ENCODE assay signal across 8 cellular contexts in the genomic region with DNA sequence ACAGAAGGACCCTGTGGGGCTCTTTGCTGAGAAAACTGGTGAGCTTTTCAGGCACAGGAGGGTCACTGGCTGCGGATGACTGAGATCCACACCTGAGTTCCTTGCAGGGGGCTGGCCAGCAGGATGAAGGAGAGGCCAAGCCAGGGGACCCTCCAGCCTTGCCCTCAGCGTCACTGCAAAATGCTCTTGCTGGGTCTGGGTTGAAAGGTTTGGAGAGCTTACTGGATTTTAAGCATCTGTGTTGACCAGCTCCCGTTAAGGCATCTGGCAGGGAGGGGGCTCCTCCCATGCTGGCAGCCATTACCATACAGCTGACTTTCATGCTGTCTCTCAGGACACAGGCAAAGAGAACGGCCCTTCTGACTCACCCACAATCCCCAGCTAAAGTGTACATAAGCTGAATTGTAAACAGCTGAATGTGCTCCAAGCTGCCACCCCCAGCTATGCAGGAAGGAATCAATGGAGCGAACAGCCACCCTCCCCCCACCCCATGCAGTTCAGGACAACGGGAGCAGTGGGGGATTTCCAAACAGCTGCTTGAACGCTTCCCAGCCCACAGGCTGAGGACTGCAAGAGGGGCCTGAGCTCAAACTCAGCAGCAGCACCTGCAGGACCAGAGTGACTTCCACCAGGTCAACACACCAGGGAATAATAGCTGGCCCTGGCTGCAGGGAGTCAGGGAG. TPM values are rescaled to one million over a fixed set of nuclear protein-coding genes. Genes with fewer than 3 reads are reported as not detected.
DNase-seq lines count a peak whose midpoint lies in the region; ATAC-seq and TF ChIP-seq lines count a peak whose summit lies in the region.

No MANE protein-coding gene starts in this region.

- H3K27ac Mint-ChIP-seq in activated naive CD4-positive, alpha-beta T cell treated with anti-CD3 and anti-CD28 coated beads, Interleukin-2, amount 50 U/mL, for 72 hours: peak overlapping the region in 1 of 2 donors; percentile 50

- H4K20me1 ChIP-seq in hepatocyte (ENCODE audit: insufficient read depth, poor library complexity, severe bottlenecking): peaks cover 88% of the 10 kb centered on the region

- H3K27ac ChIP-seq in angular gyrus (ENCODE audit: low read depth, low read length): peak overlapping the region; percentile 81
- peak overlapping the region; percentile 96 for H3K27ac ChIP-seq in hepatocyte

- in situ Hi-C loops in Caki2 (cut with HindIII; ENCODE audit: low pct_unique_long_range_greater_than_20kb, low sequenced_read_pairs): no loop called here

- H3K9me3 ChIP-seq in hepatocyte (ENCODE audit: low read depth): no peaks in the 10 kb centered on the region

- no peaks in the 10 kb centered on the region for H3K9me3 Mint-ChIP-seq in activated naive CD4-positive, alpha-beta T cell treated with anti-CD3 and anti-CD28 coated beads, Interleukin-2, amount 50 U/mL, for 72 hours

- no peak for TF ChIP-seq CTCF in hepatocyte (IDR thresholded peaks at IDR 0.05; ENCODE audit: poor library complexity)

- no peaks in the 10 kb centered on the region for H3K36me3 ChIP-seq in hepatocyte (replicated peaks; ENCODE audit: insufficient read depth, low read depth)

- peaks cover 96% of the 10 kb centered on the region for H3K79me2 ChIP-seq in hepatocyte

- peak; percentile 57 for ATAC-seq in sciatic nerve
- no peak for ATAC-seq in activated naive CD4-positive, alpha-beta T cell treated with anti-CD3 and anti-CD28 coated beads, Interleukin-2, amount 50 U/mL, for 72 hours
- ATAC-seq in HG03045 (IDR thresholded peaks at IDR 0.05; ENCODE audit: unreplicated experiment): no peak

- H3K4me2 ChIP-seq in hepatocyte: peak overlapping the region; percentile 60

- H3K36me3 Mint-ChIP-seq in activated naive CD4-positive, alpha-beta T cell treated with anti-CD3 and anti-CD28 coated beads, Interleukin-2, amount 50 U/mL, for 72 hours: peaks cover 5 to 20% of the 10 kb centered on the region in 2 donors

- H3K27me3 ChIP-seq in hepatocyte: no peaks in the 10 kb centered on the region

- H3K4me3 ChIP-seq in hepatocyte: no peak overlapping the region

- WGBS in hepatocyte (ENCODE audit: low lambda C conversion rate, missing lambda C conversion rate): 12% methylated on average over 7 of the region's 7 CpGs

- DNase-seq in Caki2 (ENCODE audit: low read depth) (peak; percentile 95), NCI-H187 treated with DMSO at 0.1 percent for 48 hours (lab: John Stamatoyannopoulos, UW) (peak; percentile 90), hepatocyte (ENCODE audit: low spot score) (peak; percentile 91), sciatic nerve (ENCODE audit: low spot score) (no peak)
- no peak for DNase-seq in activated naive CD4-positive, alpha-beta T cell treated with anti-CD3 and anti-CD28 coated beads, Interleukin-2, amount 50 U/mL, for 72 hours (ENCODE audit: low spot score in 2 of 2)
- DNase-seq in activated CD8-positive, alpha-beta memory T cell treated with anti-CD3 and anti-CD28 coated beads, Interleukin-2, amount 50 U/mL, for 48 hours: no peak

- intact Hi-C loops in sciatic nerve (cut with DNase I): no loop called here

- H2AFZ ChIP-seq in hepatocyte: no peak overlapping the region

- H3K4me1 ChIP-seq in hepatocyte (ENCODE audit: insufficient read depth): peaks cover 96% of the 10 kb centered on the region

- no peaks in the 10 kb centered on the region for H3K9me2 ChIP-seq in hepatocyte (replicated peaks; ENCODE audit: insufficient read depth)

RNA-seq across cellular contexts. Expression of a gene that starts 21.3 kb away (rescaled TPM):
- total RNA-seq in Caki2 (2014; rRNA removed; shearing (Covaris generic); ENCODE audit: low replicate concordance): not detected in 2 replicates
- total RNA-seq in hepatocyte: not detected in 2 replicates
- polyA plus RNA-seq in hepatocyte: not detected in 2 replicates
- total RNA-seq in sciatic nerve: not detected
- total RNA-seq in activated naive CD4-positive, alpha-beta T cell treated with anti-CD3 and anti-CD28 coated beads, Interleukin-2, amount 50 U/mL, for 72 hours: not detected

Comparison
In these comparisons a context has a peak if more than half of its experiments do, and no peak if none do; other contexts are left out.
1. DNase-seq: peak in Caki2 (single experiment), NCI-H187 treated with DMSO at 0.1 percent for 48 hours (single experiment) and hepatocyte (single experiment); none in sciatic nerve (single experiment), activated naive CD4-positive, alpha-beta T cell treated with anti-CD3 and anti-CD28 coated beads, Interleukin-2, amount 50 U/mL, for 72 hours (0 of 2) and activated CD8-positive, alpha-beta memory T cell treated with anti-CD3 and anti-CD28 coated beads, Interleukin-2, amount 50 U/mL, for 48 hours (single experiment).